8 cellular contexts compared by ENCODE assay signal in the genomic region with DNA sequence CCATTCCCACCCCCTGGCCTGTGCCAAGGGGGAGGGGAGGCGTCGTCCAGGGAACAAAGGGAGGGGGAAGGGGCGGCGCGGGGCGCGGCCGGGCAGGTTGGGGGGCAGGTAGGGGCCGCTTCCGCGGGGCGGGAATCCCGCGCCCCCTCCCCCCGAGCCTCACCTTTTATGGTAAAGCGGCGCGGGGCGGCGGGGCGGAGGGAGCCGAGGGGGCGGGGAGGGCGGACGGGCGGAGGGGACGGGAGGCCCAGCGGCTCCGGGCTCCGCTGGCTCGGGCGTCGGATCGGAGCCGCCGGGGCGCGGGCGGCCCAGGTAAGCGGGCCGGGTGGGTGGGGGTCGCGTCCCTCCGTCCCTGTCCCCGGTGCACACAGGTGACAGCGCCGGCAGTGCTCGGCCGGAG. TPM values are rescaled to one million over a fixed set of nuclear protein-coding genes. Genes with fewer than 3 reads are reported as not detected.
DNase-seq lines count a peak whose midpoint lies in the region; ATAC-seq and TF ChIP-seq lines count a peak whose summit lies in the region.

A gene with protein sequence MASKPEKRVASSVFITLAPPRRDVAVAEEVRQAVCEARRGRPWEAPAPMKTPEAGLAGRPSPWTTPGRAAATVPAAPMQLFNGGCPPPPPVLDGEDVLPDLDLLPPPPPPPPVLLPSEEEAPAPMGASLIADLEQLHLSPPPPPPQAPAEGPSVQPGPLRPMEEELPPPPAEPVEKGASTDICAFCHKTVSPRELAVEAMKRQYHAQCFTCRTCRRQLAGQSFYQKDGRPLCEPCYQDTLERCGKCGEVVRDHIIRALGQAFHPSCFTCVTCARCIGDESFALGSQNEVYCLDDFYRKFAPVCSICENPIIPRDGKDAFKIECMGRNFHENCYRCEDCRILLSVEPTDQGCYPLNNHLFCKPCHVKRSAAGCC (plus strand): TSS at position 259 of the 400 bp plus-strand sequence. CDS start 6,189 bp downstream, outside the sequence.

- no peaks in the 10 kb centered on the region; the same call in 2 of the 3 replicates for H3K9me3 Mint-ChIP-seq in GM23338

- H3K4me3 ChIP-seq in GM23338 (peak within 1 kb of the TSS; percentile 92), osteoblast (ENCODE audit: insufficient read depth, low read length) (peak within 1 kb of the TSS; percentile 83)

- H3K27ac ChIP-seq in GM23338 (ENCODE audit: low read depth) (peak within 1 kb of the TSS; percentile 88), VCaP (peak within 1 kb of the TSS; percentile 71; the same call in 1 of the 2 replicates), osteoblast (ENCODE audit: low read depth, low read length) (peak within 1 kb of the TSS; percentile 76)

- H3K36me3 ChIP-seq in GM23338 (ENCODE audit: insufficient read depth) = no peaks in the 10 kb centered on the region
- H3K36me3 ChIP-seq in osteoblast (ENCODE audit: insufficient read depth, low read length) = peaks cover 3% of the 10 kb centered on the region

- H3K4me3 Mint-ChIP-seq in GM23338 = peak within 1 kb of the TSS; percentile 92

- peaks cover 20% of the 10 kb centered on the region for H3K36me3 Mint-ChIP-seq in GM23338 (ENCODE audit: low read depth)

- peaks cover 28% of the 10 kb centered on the region for H3K27me3 Mint-ChIP-seq in GM23338 (ENCODE audit: insufficient read depth, low read depth, poor library complexity)

- DNase-seq in GM23338 (ENCODE audit: low spot score) = peak; percentile 88
- DNase-seq in glomerular visceral epithelial cell (ENCODE audit: extremely low spot score) = peak; percentile 55
- DNase-seq in osteoblast (ENCODE audit: insufficient read length, low spot score, missing footprints) = peak; percentile 81
- no peak for DNase-seq in NCI-H2107 (lab: John Stamatoyannopoulos, UW)
- no peak for DNase-seq in NCI-H1694 (lab: John Stamatoyannopoulos, UW)

- H3K27me3 ChIP-seq in GM23338 (ENCODE audit: insufficient read depth) (no peaks in the 10 kb centered on the region), osteoblast (ENCODE audit: insufficient read depth, low read length) (no peaks in the 10 kb centered on the region)

- no peaks in the 10 kb centered on the region for H3K9me2 ChIP-seq in GM23338 (ENCODE audit: insufficient read depth)

- H3K27ac Mint-ChIP-seq in GM23338 = peak within 1 kb of the TSS; percentile 82

- H2AFZ ChIP-seq in GM23338 = peak within 1 kb of the TSS; percentile 56; the same call in 1 of the 2 replicates
- peak within 1 kb of the TSS; percentile 56 for H2AFZ ChIP-seq in osteoblast (ENCODE audit: low read length)

- H3K79me2 ChIP-seq in GM23338 (replicated peaks; ENCODE audit: insufficient read depth) (peaks cover 46% of the 10 kb centered on the region), osteoblast (ENCODE audit: insufficient read depth, low read length) (peaks cover 36% of the 10 kb centered on the region)

- peaks cover 49% of the 10 kb centered on the region for H3K4me1 Mint-ChIP-seq in GM23338

- TF ChIP-seq CTCF in GM23338 (conservative IDR thresholded peaks at IDR 0.05; ENCODE audit: low read depth in 2 of 2) = no peak
- no peak for TF ChIP-seq CTCF in VCaP (conservative IDR thresholded peaks at IDR 0.05)
- no peak for TF ChIP-seq CTCF in osteoblast (IDR thresholded peaks at IDR 0.05; ENCODE audit: extremely low read depth, low read depth, low read length)

- H3K4me1 ChIP-seq in GM23338 (ENCODE audit: insufficient read depth) (peaks cover 43% of the 10 kb centered on the region), osteoblast (ENCODE audit: insufficient read depth, low read length) (peaks cover 35% of the 10 kb centered on the region)

- peaks cover 38% of the 10 kb centered on the region for H3F3A ChIP-seq in GM23338 (replicated peaks; ENCODE audit: low read depth)

- peak within 1 kb of the TSS; percentile 98 for H3K4me2 ChIP-seq in GM23338
- peak within 1 kb of the TSS; percentile 88 for H3K4me2 ChIP-seq in osteoblast (ENCODE audit: insufficient read depth, low read length)

- ATAC-seq in GM23338 = peak; percentile 38
- no peak for ATAC-seq in HG03354 (IDR thresholded peaks at IDR 0.05; ENCODE audit: poor library complexity, severe bottlenecking, unreplicated experiment)
- no peak for ATAC-seq in HG03432 (IDR thresholded peaks at IDR 0.05; ENCODE audit: unreplicated experiment)

- peaks cover 20% of the 10 kb centered on the region for H4K20me1 ChIP-seq in GM23338 (replicated peaks; ENCODE audit: insufficient read depth)
- peaks cover 14% of the 10 kb centered on the region for H4K20me1 ChIP-seq in osteoblast (ENCODE audit: insufficient read depth, low read length)

- no peaks in the 10 kb centered on the region for H3K9me3 ChIP-seq in osteoblast (ENCODE audit: low read depth, low read length)

TF ChIP-seq in GM23338, 12 proteins besides CTCF, POLR2A, EP300 and RAD21:
- TF ChIP-seq POLR2AphosphoS5 (IDR thresholded peaks at IDR 0.05; ENCODE audit: low read depth) = peak; percentile 48; the same call in 1 of the 2 replicates
- TF ChIP-seq, protein P1, sequence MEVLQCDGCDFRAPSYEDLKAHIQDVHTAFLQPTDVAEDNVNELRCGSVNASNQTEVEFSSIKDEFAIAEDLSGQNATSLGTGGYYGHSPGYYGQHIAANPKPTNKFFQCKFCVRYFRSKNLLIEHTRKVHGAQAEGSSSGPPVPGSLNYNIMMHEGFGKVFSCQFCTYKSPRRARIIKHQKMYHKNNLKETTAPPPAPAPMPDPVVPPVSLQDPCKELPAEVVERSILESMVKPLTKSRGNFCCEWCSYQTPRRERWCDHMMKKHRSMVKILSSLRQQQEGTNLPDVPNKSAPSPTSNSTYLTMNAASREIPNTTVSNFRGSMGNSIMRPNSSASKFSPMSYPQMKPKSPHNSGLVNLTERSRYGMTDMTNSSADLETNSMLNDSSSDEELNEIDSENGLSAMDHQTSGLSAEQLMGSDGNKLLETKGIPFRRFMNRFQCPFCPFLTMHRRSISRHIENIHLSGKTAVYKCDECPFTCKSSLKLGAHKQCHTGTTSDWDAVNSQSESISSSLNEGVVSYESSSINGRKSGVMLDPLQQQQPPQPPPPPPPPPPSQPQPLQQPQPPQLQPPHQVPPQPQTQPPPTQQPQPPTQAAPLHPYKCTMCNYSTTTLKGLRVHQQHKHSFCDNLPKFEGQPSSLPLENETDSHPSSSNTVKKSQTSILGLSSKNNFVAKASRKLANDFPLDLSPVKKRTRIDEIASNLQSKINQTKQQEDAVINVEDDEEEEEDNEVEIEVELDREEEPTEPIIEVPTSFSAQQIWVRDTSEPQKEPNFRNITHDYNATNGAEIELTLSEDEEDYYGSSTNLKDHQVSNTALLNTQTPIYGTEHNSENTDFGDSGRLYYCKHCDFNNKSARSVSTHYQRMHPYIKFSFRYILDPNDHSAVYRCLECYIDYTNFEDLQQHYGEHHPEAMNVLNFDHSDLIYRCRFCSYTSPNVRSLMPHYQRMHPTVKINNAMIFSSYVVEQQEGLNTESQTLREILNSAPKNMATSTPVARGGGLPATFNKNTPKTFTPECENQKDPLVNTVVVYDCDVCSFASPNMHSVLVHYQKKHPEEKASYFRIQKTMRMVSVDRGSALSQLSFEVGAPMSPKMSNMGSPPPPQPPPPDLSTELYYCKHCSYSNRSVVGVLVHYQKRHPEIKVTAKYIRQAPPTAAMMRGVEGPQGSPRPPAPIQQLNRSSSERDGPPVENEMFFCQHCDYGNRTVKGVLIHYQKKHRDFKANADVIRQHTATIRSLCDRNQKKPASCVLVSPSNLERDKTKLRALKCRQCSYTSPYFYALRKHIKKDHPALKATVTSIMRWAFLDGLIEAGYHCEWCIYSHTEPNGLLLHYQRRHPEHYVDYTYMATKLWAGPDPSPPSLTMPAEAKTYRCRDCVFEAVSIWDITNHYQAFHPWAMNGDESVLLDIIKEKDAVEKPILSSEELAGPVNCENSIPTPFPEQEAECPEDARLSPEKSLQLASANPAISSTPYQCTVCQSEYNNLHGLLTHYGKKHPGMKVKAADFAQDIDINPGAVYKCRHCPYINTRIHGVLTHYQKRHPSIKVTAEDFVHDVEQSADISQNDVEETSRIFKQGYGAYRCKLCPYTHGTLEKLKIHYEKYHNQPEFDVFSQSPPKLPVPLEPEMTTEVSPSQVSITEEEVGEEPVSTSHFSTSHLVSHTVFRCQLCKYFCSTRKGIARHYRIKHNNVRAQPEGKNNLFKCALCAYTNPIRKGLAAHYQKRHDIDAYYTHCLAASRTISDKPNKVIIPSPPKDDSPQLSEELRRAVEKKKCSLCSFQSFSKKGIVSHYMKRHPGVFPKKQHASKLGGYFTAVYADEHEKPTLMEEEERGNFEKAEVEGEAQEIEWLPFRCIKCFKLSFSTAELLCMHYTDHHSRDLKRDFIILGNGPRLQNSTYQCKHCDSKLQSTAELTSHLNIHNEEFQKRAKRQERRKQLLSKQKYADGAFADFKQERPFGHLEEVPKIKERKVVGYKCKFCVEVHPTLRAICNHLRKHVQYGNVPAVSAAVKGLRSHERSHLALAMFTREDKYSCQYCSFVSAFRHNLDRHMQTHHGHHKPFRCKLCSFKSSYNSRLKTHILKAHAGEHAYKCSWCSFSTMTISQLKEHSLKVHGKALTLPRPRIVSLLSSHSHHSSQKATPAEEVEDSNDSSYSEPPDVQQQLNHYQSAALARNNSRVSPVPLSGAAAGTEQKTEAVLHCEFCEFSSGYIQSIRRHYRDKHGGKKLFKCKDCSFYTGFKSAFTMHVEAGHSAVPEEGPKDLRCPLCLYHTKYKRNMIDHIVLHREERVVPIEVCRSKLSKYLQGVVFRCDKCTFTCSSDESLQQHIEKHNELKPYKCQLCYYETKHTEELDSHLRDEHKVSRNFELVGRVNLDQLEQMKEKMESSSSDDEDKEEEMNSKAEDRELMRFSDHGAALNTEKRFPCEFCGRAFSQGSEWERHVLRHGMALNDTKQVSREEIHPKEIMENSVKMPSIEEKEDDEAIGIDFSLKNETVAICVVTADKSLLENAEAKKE (CRISPR knock-in tag; IDR thresholded peaks at IDR 0.05) = no peak

RNA-seq across cellular contexts. Expression of the gene that starts here (rescaled TPM):
- total RNA-seq in GM23338 (2014; rRNA removed; shearing (Covaris generic)) = 69.1 and 81.7 TPM in 2 replicates
- polyA plus RNA-seq in GM23338 (2016; fragmentation: Nextera tagmentation; extraction: Ambion mirVana) = 40.2 and 41.7 TPM in 2 replicates
- 108 and 121 TPM in 2 replicates for total RNA-seq in osteoblast

Comparison
In these comparisons a context has a peak if more than half of its experiments do, and no peak if none do; other contexts are left out.
1. DNase-seq: peak in GM23338 (single experiment), glomerular visceral epithelial cell (single experiment) and osteoblast (single experiment); none in NCI-H2107 (single experiment) and NCI-H1694 (single experiment).
2. Peak in every context shown above with its lines, with median percentiles within 50 percentile points of each other: H3K27ac ChIP-seq.